ENCODE assay signal across 8 cellular contexts in the genomic region with DNA sequence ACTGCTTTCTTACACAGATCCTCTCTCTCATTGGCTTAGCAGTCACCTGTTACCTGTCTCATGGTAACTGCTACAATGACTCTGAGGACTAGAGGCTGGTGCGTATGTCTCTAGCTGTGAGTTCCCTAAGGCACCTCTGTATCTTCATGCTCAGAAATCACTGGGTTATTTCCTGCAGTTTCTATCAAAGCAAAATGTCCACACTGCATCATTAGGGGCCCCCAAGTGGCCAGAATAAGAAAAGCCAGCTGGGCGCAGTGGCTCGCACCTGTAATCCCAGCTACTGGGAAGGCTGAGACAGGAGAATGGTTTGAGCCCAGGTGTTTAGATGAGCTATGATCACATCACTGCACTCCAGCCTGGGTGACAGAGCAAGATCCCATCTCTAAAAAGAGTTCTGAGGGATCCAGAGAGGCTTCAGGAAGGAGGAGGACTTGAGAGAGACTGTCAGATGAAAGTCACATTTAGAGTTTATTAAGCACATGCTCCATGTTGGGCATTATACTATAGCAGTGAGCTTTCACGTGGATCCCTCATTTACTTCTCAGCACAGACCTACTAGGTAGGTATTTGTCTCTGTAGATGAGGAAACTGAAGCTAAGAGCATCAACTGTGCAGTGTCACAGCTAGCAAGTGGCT. TPM values are rescaled to one million over a fixed set of nuclear protein-coding genes. Genes with fewer than 3 reads are reported as not detected.
DNase-seq lines count a peak whose midpoint lies in the region; ATAC-seq and TF ChIP-seq lines count a peak whose summit lies in the region.

No MANE protein-coding gene starts in this region.

- TF ChIP-seq CTCF in fibroblast of villous mesenchyme (IDR thresholded peaks at IDR 0.05; ENCODE audit: insufficient read depth, low read depth, low read length) (peak; percentile 80), retinal pigment epithelial cell (conservative IDR thresholded peaks at IDR 0.05; ENCODE audit: low read depth, low read length) (peak; percentile 80)

- ATAC-seq in HG02852 (IDR thresholded peaks at IDR 0.05; ENCODE audit: unreplicated experiment), result no peak

- DNase-seq in activated CD8-positive, alpha-beta memory T cell treated with anti-CD3 and anti-CD28 coated beads, Interleukin-2, amount 50 U/mL, for 4 hours, result peak; percentile 31
- no peak for DNase-seq in activated CD8-positive, alpha-beta memory T cell treated with anti-CD3 and anti-CD28 coated beads for 24 hours
- DNase-seq in M059J (ENCODE audit: low read depth) (peak; percentile 61), SW480 (ENCODE audit: low spot score) (peak; percentile 66), fibroblast of villous mesenchyme (ENCODE audit: low read depth) (peak; percentile 59), retinal pigment epithelial cell (ENCODE audit: low read depth) (no peak), GDM1 (lab: John Stamatoyannopoulos, UW) (no peak)

- no peak overlapping the region for H3K4me3 ChIP-seq in fibroblast of villous mesenchyme (ENCODE audit: low read depth, low read length)
- no peak overlapping the region for H3K4me3 ChIP-seq in retinal pigment epithelial cell (ENCODE audit: low read length)

RNA-seq across cellular contexts. Expression of a gene that starts 2.3 kb away (rescaled TPM):
- 17.6 and 29.9 TPM in 2 replicates for total RNA-seq in M059J (2014; rRNA removed; shearing (Covaris generic))
- total RNA-seq in fibroblast of villous mesenchyme, result 48.8 and 62.2 TPM in 2 replicates

RNA-seq across cellular contexts. Expression of a gene that starts 17.9 kb away (rescaled TPM):
- total RNA-seq in M059J (2014; rRNA removed; shearing (Covaris generic)), result 0.12 TPM in 1 of 2 replicates, not detected in the other
- under 0.01 TPM in 1 of 2 replicates, not detected in the other for total RNA-seq in fibroblast of villous mesenchyme

RNA-seq across cellular contexts. Expression of a gene that starts 37.2 kb away (rescaled TPM):
- total RNA-seq in M059J (2014; rRNA removed; shearing (Covaris generic)), result 0.10 TPM in 1 of 2 replicates, not detected in the other
- total RNA-seq in fibroblast of villous mesenchyme, result 5.5 and 6.0 TPM in 2 replicates

RNA-seq across cellular contexts. Expression of a gene that starts 48.1 kb away (rescaled TPM):
- 8.3 and 15.5 TPM in 2 replicates for total RNA-seq in M059J (2014; rRNA removed; shearing (Covaris generic))
- 0.32 and 0.43 TPM in 2 replicates for total RNA-seq in fibroblast of villous mesenchyme

Comparison
In these comparisons a context has a peak if more than half of its experiments do, and no peak if none do; other contexts are left out.
1. DNase-seq: peak in activated CD8-positive, alpha-beta memory T cell treated with anti-CD3 and anti-CD28 coated beads, Interleukin-2, amount 50 U/mL, for 4 hours (single experiment), M059J (single experiment), SW480 (single experiment) and fibroblast of villous mesenchyme (single experiment); none in activated CD8-positive, alpha-beta memory T cell treated with anti-CD3 and anti-CD28 coated beads for 24 hours (single experiment), retinal pigment epithelial cell (single experiment) and GDM1 (single experiment).